In genomic region chr4:99395595-99396364, GRCh38 we compare ENCODE assay signal across 13 cellular contexts. TPM values are rescaled to one million over a fixed set of nuclear protein-coding genes. Genes with fewer than 3 reads are reported as not detected.
A peak's percentile ranks its signal among the peaks of the same experiment; 100 is the strongest.
DNase-seq lines count a peak whose midpoint lies in the region; ATAC-seq and TF ChIP-seq lines count a peak whose summit lies in the region.
"Had no signal": no experiment of that assay in that cellular context is flagged by ENCODE, and none has a peak within 500 bp of the region (broad histone marks: within the 10 kb centered on the region; RNA-seq: fewer than 3 reads in every experiment).

No MANE protein-coding gene starts in this region.

- H3K36me3 Mint-ChIP-seq in endodermal cell (ENCODE audit: low read depth), result no peaks in the 10 kb centered on the region

- ATAC-seq in GM18909 (IDR thresholded peaks at IDR 0.05; ENCODE audit: poor library complexity, unreplicated experiment) (peak; percentile 62), GM18498 (IDR thresholded peaks at IDR 0.05; ENCODE audit: unreplicated experiment) (no peak)

- no peak overlapping the region for H3K4me3 Mint-ChIP-seq in endodermal cell
- H3K4me3 Mint-ChIP-seq: activated naive CD4-positive, alpha-beta T cell treated with anti-CD3 and anti-CD28 coated beads for 36 hours had no signal

- H3K9ac ChIP-seq in adipocyte (ENCODE audit: low read length) (peak overlapping the region; percentile 66), endodermal cell (ENCODE audit: extremely low read depth, low read length, poor library complexity, severe bottlenecking) (no peak overlapping the region)

- H3K27me3 ChIP-seq in adipocyte (replicated peaks; ENCODE audit: control insufficient read depth, insufficient read depth, low read length) (no peaks in the 10 kb centered on the region), endodermal cell (ENCODE audit: control insufficient read depth, insufficient read depth, low read length, poor library complexity, severe bottlenecking) (no peaks in the 10 kb centered on the region)

- H3K27me3 Mint-ChIP-seq in endodermal cell (ENCODE audit: insufficient read depth), result no peaks in the 10 kb centered on the region

- in situ Hi-C loops in G401 (cut with HindIII; ENCODE audit: low sequenced_read_pairs), result no loop called here

- H3K4me1 Mint-ChIP-seq in endodermal cell, result no peaks in the 10 kb centered on the region

- H3K9me3 Mint-ChIP-seq in endodermal cell, result peaks cover 3% of the 10 kb centered on the region
- H3K9me3 Mint-ChIP-seq: activated naive CD4-positive, alpha-beta T cell treated with anti-CD3 and anti-CD28 coated beads for 36 hours had no signal

- H3K36me3 ChIP-seq in adipocyte (ENCODE audit: control insufficient read depth, insufficient read depth, low read length, severe bottlenecking), result no peaks in the 10 kb centered on the region
- no peaks in the 10 kb centered on the region for H3K36me3 ChIP-seq in endodermal cell (ENCODE audit: control insufficient read depth, insufficient read depth, low read length)

- H3K27ac ChIP-seq in endodermal cell (ENCODE audit: low read depth, low read length), result no peak overlapping the region
- H3K27ac ChIP-seq: HL-60 had no signal

- WGBS in endodermal cell (ENCODE audit: insufficient coverage in 1 of 2, insufficient read length in 1 of 2), 2 experiments, result 94 to 100% methylated on average over 1 to 3 of the region's 3 CpGs

- DNase-seq in adipocyte (ENCODE audit: low read depth) (no peak), iris pigment epithelial cell (ENCODE audit: low read depth) (peak; percentile 54), stromal cell of bone marrow (ENCODE audit: low read depth) (peak; percentile 65), endodermal cell (no peak), CD1c-positive myeloid dendritic cell (ENCODE audit: extremely low spot score) (no peak), G401 (ENCODE audit: low spot score) (no peak)
- DNase-seq: activated naive CD4-positive, alpha-beta T cell treated with anti-CD3 and anti-CD28 coated beads for 36 hours; effector memory CD4-positive, alpha-beta T cell; NCI-H82; T-helper 1 cell had no signal

- peaks cover 28% of the 10 kb centered on the region for H3K4me1 ChIP-seq in adipocyte (ENCODE audit: control insufficient read depth, insufficient read depth, low read length)
- H3K4me1 ChIP-seq in endodermal cell (ENCODE audit: control insufficient read depth, insufficient read depth, low read length), result no peaks in the 10 kb centered on the region

- TF ChIP-seq CTCF in endodermal cell (conservative IDR thresholded peaks at IDR 0.05), result no peak

- no peak overlapping the region for H3K27ac Mint-ChIP-seq in endodermal cell
- H3K27ac Mint-ChIP-seq: activated naive CD4-positive, alpha-beta T cell treated with anti-CD3 and anti-CD28 coated beads for 36 hours had no signal

- H3K4me3 ChIP-seq in adipocyte (ENCODE audit: low read length) (peak overlapping the region; percentile 0), endodermal cell (ENCODE audit: low read length) (no peak overlapping the region)

- H3K9me3 ChIP-seq in adipocyte (ENCODE audit: control insufficient read depth, low read length) (peaks cover 15% of the 10 kb centered on the region), endodermal cell (ENCODE audit: control insufficient read depth, low read length) (no peaks in the 10 kb centered on the region)

RNA-seq across cellular contexts. Expression of gene ADH7, which starts 39.4 kb away (rescaled TPM):
- total RNA-seq in endodermal cell, result not detected
- polyA plus RNA-seq in endodermal cell (2013, experiment 1 of 2), result not detected
- not detected for polyA plus RNA-seq in endodermal cell (2013, experiment 2 of 2)
- total RNA-seq in G401 (2014; rRNA removed; shearing (Covaris generic)), result not detected in 2 replicates
- total RNA-seq: activated naive CD4-positive, alpha-beta T cell treated with anti-CD3 and anti-CD28 coated beads for 36 hours had no signal

RNA-seq across cellular contexts. Expression of gene ADH1C, which starts 43.2 kb away (rescaled TPM):
- total RNA-seq in endodermal cell, result not detected
- polyA plus RNA-seq in endodermal cell (2013, experiment 1 of 2), result not detected
- polyA plus RNA-seq in endodermal cell (2013, experiment 2 of 2), result not detected
- total RNA-seq in G401 (2014; rRNA removed; shearing (Covaris generic)), result not detected in 2 replicates
- total RNA-seq: activated naive CD4-positive, alpha-beta T cell treated with anti-CD3 and anti-CD28 coated beads for 36 hours had no signal

Comparison
In these comparisons a context has a peak if more than half of its experiments do, and no peak if none do; other contexts are left out.
1. DNase-seq: peak in iris pigment epithelial cell (single experiment) and stromal cell of bone marrow (single experiment); none in adipocyte (single experiment), endodermal cell (single experiment), CD1c-positive myeloid dendritic cell (single experiment) and G401 (single experiment).